ENCODE assay signal across 8 cellular contexts in the genomic region with DNA sequence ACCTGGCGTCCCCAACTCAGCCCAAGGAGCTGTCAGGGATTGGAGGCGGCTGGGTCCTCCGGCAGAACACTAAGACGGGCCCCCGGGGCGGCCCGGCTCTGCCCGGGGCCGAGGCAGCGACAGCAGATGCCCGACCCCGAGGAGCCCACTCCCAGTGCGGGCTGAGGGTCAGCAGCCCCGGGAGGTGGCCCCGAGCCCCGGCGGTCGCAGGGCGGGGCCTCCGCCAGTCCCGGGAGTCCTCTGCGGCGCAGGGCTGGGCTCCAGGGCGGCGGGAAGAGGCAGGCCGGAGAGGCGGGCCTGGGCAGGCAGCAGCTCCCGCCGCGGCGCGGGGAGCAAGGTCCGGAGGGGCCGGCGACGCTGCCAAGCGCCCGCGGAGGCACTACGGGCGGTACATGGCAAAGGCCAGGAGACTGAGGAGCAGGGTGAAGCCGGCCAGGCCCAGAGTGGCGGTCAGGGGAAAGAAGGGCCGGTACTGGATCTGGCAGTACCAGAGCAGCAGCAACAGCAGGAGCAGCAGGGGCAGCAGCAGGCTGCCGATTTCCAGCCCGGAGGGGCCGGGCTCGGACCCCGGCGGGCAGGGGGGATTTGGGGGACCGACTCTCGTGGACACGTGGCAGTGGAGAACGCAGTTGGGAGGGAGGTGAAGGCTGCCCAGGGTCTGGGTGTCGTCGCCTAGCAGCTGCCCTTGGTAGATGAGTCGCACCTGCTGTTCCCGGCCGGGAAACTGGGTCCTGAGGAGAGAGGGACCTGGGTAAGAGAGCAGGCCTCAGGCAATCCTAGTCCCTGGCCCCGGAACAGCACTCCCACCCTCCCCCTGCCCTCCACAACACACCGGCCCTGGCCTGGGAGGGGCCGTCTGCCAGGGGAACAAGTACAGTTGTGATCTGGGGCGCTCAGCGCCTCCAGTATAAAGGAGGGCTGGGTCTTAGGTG. TPM values are rescaled to one million over a fixed set of nuclear protein-coding genes. Genes with fewer than 3 reads are reported as not detected.
DNase-seq lines count a peak whose midpoint lies in the region; ATAC-seq and TF ChIP-seq lines count a peak whose summit lies in the region.

No MANE protein-coding gene starts in this region.

- TF ChIP-seq CTCF in activated B cell treated with CpG ODN at 0.5 μM for 24 hours (IDR thresholded peaks at IDR 0.05), result no peak
- no peak for TF ChIP-seq CTCF in heart right ventricle (IDR thresholded peaks at IDR 0.05)
- TF ChIP-seq CTCF in gastrocnemius medialis (IDR thresholded peaks at IDR 0.05 in 4 of 5, conservative IDR thresholded peaks at IDR 0.05 in 1 of 5), result no peak

- peaks cover 52% of the 10 kb centered on the region for H3K4me1 Mint-ChIP-seq in stimulated activated naive CD8-positive, alpha-beta T cell treated with anti-CD3 and anti-CD28 coated beads, Interleukin-15, Interleukin-2, amounts not matched to agents 100 ng/mL and 50 ng/mL, for 24 hours (ENCODE audit: low read depth)
- H3K4me1 Mint-ChIP-seq in activated B cell treated with CpG ODN at 0.5 μM for 24 hours, result peaks cover 52% of the 10 kb centered on the region

- no peak for DNase-seq in stimulated activated naive CD8-positive, alpha-beta T cell treated with anti-CD3 and anti-CD28 coated beads, Interleukin-15, Interleukin-2, amounts not matched to agents 100 U/mL and 50 U/mL, for 24 hours
- DNase-seq in activated B cell treated with CpG ODN at 0.5 μM for 24 hours (no peak), heart right ventricle (no peak), gastrocnemius medialis (no peak), MV-4-11 (lab: John Stamatoyannopoulos, UW) (no peak), GM19240 (ENCODE audit: insufficient read length, low spot score) (no peak)
- no peak for DNase-seq in activated effector memory CD4-positive, alpha-beta T cell treated with Interleukin-2 at 50 U/mL for 16 hours

- in situ Hi-C loops in gastrocnemius medialis (cut with MboI; ENCODE audit: low sequenced_read_pairs in 4 of 4), result no loop called here

- peaks cover 37 to 75% (median 65%) of the 10 kb centered on the region in 9 donors for H3K4me1 ChIP-seq in heart right ventricle
- H3K4me1 ChIP-seq in gastrocnemius medialis, result peaks cover 34 to 50% of the 10 kb centered on the region in 2 donors

- intact Hi-C loops in activated B cell treated with CpG ODN at 0.5 μM for 24 hours (cut with micrococcal nuclease) (loop anchor here (2.0 to 10.0 kb wide), 8 partner anchors 63 to 1457 kb away; partner anchors contain the start of genes ABCF2, CHPF2, PRKAG2 and ZNF775), heart right ventricle (cut with DNase I) (loop anchor here in 6 of 10 donors (1.0 to 2.0 kb wide), 2 partner anchors 22 to 23 kb away; partner anchors contain the start of gene SLC4A2 (in 6 of the 6)), gastrocnemius medialis (cut with DNase I; ENCODE audit: low total_unique reads) (loop anchor here (5.0 to 10.0 kb wide), 4 partner anchors 106 to 1383 kb away; partner anchors contain the start of genes ASB10 and SMARCD3)

- H3K4me3 Mint-ChIP-seq in stimulated activated naive CD8-positive, alpha-beta T cell treated with anti-CD3 and anti-CD28 coated beads, Interleukin-15, Interleukin-2, amounts not matched to agents 100 ng/mL and 50 ng/mL, for 24 hours, result peak overlapping the region; percentile 96
- peak overlapping the region; percentile 91 for H3K4me3 Mint-ChIP-seq in activated B cell treated with CpG ODN at 0.5 μM for 24 hours

- H3K9me3 Mint-ChIP-seq in stimulated activated naive CD8-positive, alpha-beta T cell treated with anti-CD3 and anti-CD28 coated beads, Interleukin-15, Interleukin-2, amounts not matched to agents 100 ng/mL and 50 ng/mL, for 24 hours, result no peaks in the 10 kb centered on the region
- no peaks in the 10 kb centered on the region for H3K9me3 Mint-ChIP-seq in activated B cell treated with CpG ODN at 0.5 μM for 24 hours

- H3K27ac ChIP-seq in heart right ventricle (peak overlapping the region; percentile 86 to 98 (median 96)), gastrocnemius medialis (peak overlapping the region; percentile 90 to 99 (median 94))

- H3K27me3 Mint-ChIP-seq in stimulated activated naive CD8-positive, alpha-beta T cell treated with anti-CD3 and anti-CD28 coated beads, Interleukin-15, Interleukin-2, amounts not matched to agents 100 ng/mL and 50 ng/mL, for 24 hours, result peaks cover 13% of the 10 kb centered on the region
- peaks cover 8% of the 10 kb centered on the region for H3K27me3 Mint-ChIP-seq in activated B cell treated with CpG ODN at 0.5 μM for 24 hours

- CTCF ChIA-PET in activated B cell treated with CpG ODN at 0.5 μM for 24 hours (lab: Charles Lee), result interaction anchor here (0.6 to 0.7 kb wide), 2 partner anchors 68 to 162 kb away, joined by 3 read pairs; no protein-coding TSS in a partner anchor

- 19 to 21% methylated on average over 63 to 64 of the region's 64 CpGs for WGBS in heart right ventricle, 2 donors

- peak overlapping the region; percentile 41 for H3K27ac Mint-ChIP-seq in stimulated activated naive CD8-positive, alpha-beta T cell treated with anti-CD3 and anti-CD28 coated beads, Interleukin-15, Interleukin-2, amounts not matched to agents 100 ng/mL and 50 ng/mL, for 24 hours
- no peak overlapping the region for H3K27ac Mint-ChIP-seq in activated B cell treated with CpG ODN at 0.5 μM for 24 hours

- H3K4me3 ChIP-seq in heart right ventricle (peak overlapping the region; percentile 14 to 98 (median 92)), gastrocnemius medialis (peak overlapping the region; percentile 96 to 99 (median 98))

- H3K36me3 ChIP-seq in heart right ventricle, result peaks cover 0 to 15% (median 0%) of the 10 kb centered on the region in 9 donors
- H3K36me3 ChIP-seq in gastrocnemius medialis, result no peaks in the 10 kb centered on the region

- peak in 1 of 2 donors; percentile 1 for TF ChIP-seq POLR2A in gastrocnemius medialis (IDR thresholded peaks at IDR 0.05)

- POLR2A ChIA-PET in activated B cell treated with CpG ODN at 0.5 μM for 24 hours (lab: Charles Lee), result interaction anchor here (1.0 to 1.2 kb wide), 5 partner anchors 18 to 146 kb away, joined by 3 to 14 read pairs (median 4); partner anchors contain the start of genes ABCB8, ABCF2 and SLC4A2

- H3K9me3 ChIP-seq in heart right ventricle (no peaks in the 10 kb centered on the region), gastrocnemius medialis (no peaks in the 10 kb centered on the region)

- ATAC-seq in stimulated activated naive CD8-positive, alpha-beta T cell treated with anti-CD3 and anti-CD28 coated beads, Interleukin-15, Interleukin-2, amounts not matched to agents 100 U/mL and 50 U/mL, for 24 hours, result no peak
- ATAC-seq in activated B cell treated with CpG ODN at 0.5 μM for 24 hours (ENCODE audit: low read depth) (no peak), heart right ventricle (peak in 5 of 8 donors; percentile 2 to 17 (median 6)), gastrocnemius medialis (no peak)

- H3K27me3 ChIP-seq in heart right ventricle (no peaks in the 10 kb centered on the region), gastrocnemius medialis (no peaks in the 10 kb centered on the region)

- H3K36me3 Mint-ChIP-seq in stimulated activated naive CD8-positive, alpha-beta T cell treated with anti-CD3 and anti-CD28 coated beads, Interleukin-15, Interleukin-2, amounts not matched to agents 100 ng/mL and 50 ng/mL, for 24 hours (ENCODE audit: low read depth), result peaks cover 14% of the 10 kb centered on the region
- peaks cover 6% of the 10 kb centered on the region for H3K36me3 Mint-ChIP-seq in activated B cell treated with CpG ODN at 0.5 μM for 24 hours (ENCODE audit: low read depth)

RNA-seq across cellular contexts. Expression of gene FASTK, which starts 0.8 kb away (rescaled TPM):
- 97.6 and 103 TPM in 2 replicates for total RNA-seq in activated B cell treated with CpG ODN at 0.5 μM for 24 hours
- 100 to 1,000 TPM in 1 of 10 donors, 10 to 100 TPM in 9; 65.0 to 107 (median 75.6) TPM for total RNA-seq in heart right ventricle
- 100 to 1,000 TPM in 1 of 2 donors, 10 to 100 TPM in 1; 82.7 to 246 TPM for polyA plus RNA-seq in heart right ventricle
- total RNA-seq in gastrocnemius medialis, result 100 to 1,000 TPM; 108 to 181 (median 141) TPM

RNA-seq across cellular contexts. Expression of gene TMUB1, which starts 1.9 kb away (rescaled TPM):
- 40.5 and 43.5 TPM in 2 replicates for total RNA-seq in activated B cell treated with CpG ODN at 0.5 μM for 24 hours
- 10 to 100 TPM; 18.5 to 40.3 (median 23.4) TPM for total RNA-seq in heart right ventricle
- 10 to 100 TPM; 79.4 to 88.2 TPM for polyA plus RNA-seq in heart right ventricle
- total RNA-seq in gastrocnemius medialis, result 100 to 1,000 TPM in 2 of 4 donors, 10 to 100 TPM in 2; 55.5 to 137 (median 97.4) TPM

RNA-seq across cellular contexts. Expression of gene AGAP3, which starts 4.8 kb away (rescaled TPM):
- 6.5 and 7.4 TPM in 2 replicates for total RNA-seq in activated B cell treated with CpG ODN at 0.5 μM for 24 hours
- 10 to 100 TPM; 40.5 to 93.4 (median 50.3) TPM for total RNA-seq in heart right ventricle
- 10 to 100 TPM; 40.2 to 67.5 TPM for polyA plus RNA-seq in heart right ventricle
- 10 to 100 TPM; 31.1 to 65.3 (median 36.3) TPM for total RNA-seq in gastrocnemius medialis

RNA-seq across cellular contexts. Expression of gene SLC4A2, which starts 22.0 kb away (rescaled TPM):
- total RNA-seq in activated B cell treated with CpG ODN at 0.5 μM for 24 hours (69.1 and 72.5 TPM in 2 replicates), heart right ventricle (10 to 100 TPM; 36.0 to 80.5 (median 47.6) TPM), gastrocnemius medialis (10 to 100 TPM; 27.5 to 39.6 (median 33.0) TPM)
- polyA plus RNA-seq in heart right ventricle, result 100 to 1,000 TPM; 101 to 109 TPM

RNA-seq across cellular contexts. Expression of gene CDK5, which starts 23.7 kb away (rescaled TPM):
- total RNA-seq in activated B cell treated with CpG ODN at 0.5 μM for 24 hours (7.5 and 8.1 TPM in 2 replicates), heart right ventricle (10 to 100 TPM in 1 of 10 donors, 1 to 10 TPM in 9; 5.2 to 11.3 (median 7.8) TPM), gastrocnemius medialis (10 to 100 TPM in 1 of 4 donors, 1 to 10 TPM in 3; 3.7 to 10.7 (median 5.9) TPM)
- polyA plus RNA-seq in heart right ventricle, result 1 to 10 TPM; 5.0 to 7.7 TPM

Comparison
In these comparisons a context has a peak if more than half of its experiments do, and no peak if none do; other contexts are left out.
1. ATAC-seq: peak in heart right ventricle (5 of 8); none in stimulated activated naive CD8-positive, alpha-beta T cell treated with anti-CD3 and anti-CD28 coated beads, Interleukin-15, Interleukin-2, amounts not matched to agents 100 U/mL and 50 U/mL, for 24 hours (single experiment), activated B cell treated with CpG ODN at 0.5 μM for 24 hours (single experiment) and gastrocnemius medialis (0 of 2).